ENCODE assay signal across 8 cellular contexts in genomic region chr19:11125994-11126685, GRCh38. TPM values are rescaled to one million over a fixed set of nuclear protein-coding genes. Genes with fewer than 3 reads are reported as not detected.
A peak's percentile ranks its signal among the peaks of the same experiment; 100 is the strongest.
DNase-seq lines count a peak whose midpoint lies in the region; ATAC-seq and TF ChIP-seq lines count a peak whose summit lies in the region.

No MANE protein-coding gene starts in this region.

- H3K27me3 Mint-ChIP-seq in CD8-positive, alpha-beta memory T cell = no peaks in the 10 kb centered on the region

- POLR2A ChIA-PET in CD8-positive, alpha-beta memory T cell (lab: Charles Lee) = interaction anchor here (0.6 to 0.8 kb wide), 5 partner anchors 30 to 163 kb away, joined by 3 read pairs; no protein-coding TSS in a partner anchor

- H3K36me3 ChIP-seq in CD8-positive, alpha-beta memory T cell (ENCODE audit: insufficient read depth, low read length) = peaks cover 23% of the 10 kb centered on the region
- H3K36me3 ChIP-seq in thoracic aorta = peaks cover 42% of the 10 kb centered on the region

- H3K27me3 ChIP-seq in CD8-positive, alpha-beta memory T cell (ENCODE audit: insufficient read depth, low read length, poor library complexity, severe bottlenecking) = no peaks in the 10 kb centered on the region
- no peaks in the 10 kb centered on the region for H3K27me3 ChIP-seq in thoracic aorta (replicated peaks; ENCODE audit: insufficient read depth)

- H3K4me1 ChIP-seq in CD8-positive, alpha-beta memory T cell (ENCODE audit: insufficient read depth, low read length) = peaks cover 3% of the 10 kb centered on the region
- H3K4me1 ChIP-seq in thoracic aorta (ENCODE audit: control insufficient read depth in 1 of 2, low read depth in 2 of 2) = peaks cover 2 to 8% of the 10 kb centered on the region in 2 donors

- CTCF ChIA-PET in CD8-positive, alpha-beta memory T cell (lab: Charles Lee) = interaction anchor here (0.6 to 4.2 kb wide), 24 partner anchors 10 to 357 kb away, joined by 3 to 55 read pairs (median 4); partner anchors contain the start of genes LDLR and SPC24

- H3K36me3 Mint-ChIP-seq in CD8-positive, alpha-beta memory T cell = peaks cover 3 to 39% (median 11%) of the 10 kb centered on the region in 3 donors

- TF ChIP-seq CTCF in fibroblast of villous mesenchyme (IDR thresholded peaks at IDR 0.05; ENCODE audit: insufficient read depth, low read depth, low read length) (peak; percentile 78), thoracic aorta (IDR thresholded peaks at IDR 0.05) (peak; percentile 78)

- H3K4me3 ChIP-seq in CD8-positive, alpha-beta memory T cell (ENCODE audit: low read length) = no peak overlapping the region
- no peak overlapping the region for H3K4me3 ChIP-seq in fibroblast of villous mesenchyme (ENCODE audit: low read depth, low read length)
- H3K4me3 ChIP-seq in thoracic aorta = no peak overlapping the region

- H3K27ac Mint-ChIP-seq in CD8-positive, alpha-beta memory T cell = peak overlapping the region in 5 of 8 donors; percentile 31 to 54 (median 47)

- no peaks in the 10 kb centered on the region for H3K9me3 Mint-ChIP-seq in CD8-positive, alpha-beta memory T cell

- peak; percentile 42 for ATAC-seq in thoracic aorta (ENCODE audit: insufficient number of reproducible peaks, low FRiP score, low read depth)
- no peak for ATAC-seq in HG02840 (IDR thresholded peaks at IDR 0.05; ENCODE audit: low FRiP score, unreplicated experiment)

- peak; percentile 53 to 84 (median 64) for DNase-seq in CD8-positive, alpha-beta memory T cell
- DNase-seq in HS-27A (ENCODE audit: low read depth) = peak; percentile 47
- DNase-seq in RPMI8226 = peak; percentile 85
- DNase-seq in activated T-helper 1 cell treated with anti-CD3 and anti-CD28 coated beads, Interleukin-2, amount 50 U/mL, for 16 hours (ENCODE audit: low read depth in 1 of 2, low spot score in 1 of 2) = peak; percentile 55 to 66
- peak; percentile 81 for DNase-seq in fibroblast of villous mesenchyme (ENCODE audit: low read depth)
- DNase-seq in occipital lobe (lab: John Stamatoyannopoulos, UW) = peak; percentile 29
- peak; percentile 41 for DNase-seq in thoracic aorta (ENCODE audit: low spot score)

- peaks cover 0 to 4% (median 1%) of the 10 kb centered on the region in 3 donors for H3K4me1 Mint-ChIP-seq in CD8-positive, alpha-beta memory T cell

- no peaks in the 10 kb centered on the region for H3K9me3 ChIP-seq in CD8-positive, alpha-beta memory T cell (ENCODE audit: low read length)
- H3K9me3 ChIP-seq in thoracic aorta = no peaks in the 10 kb centered on the region

- no peak overlapping the region for H3K4me3 Mint-ChIP-seq in CD8-positive, alpha-beta memory T cell

- no peak overlapping the region for H3K27ac ChIP-seq in CD8-positive, alpha-beta memory T cell (ENCODE audit: low read depth, low read length)
- H3K27ac ChIP-seq in thoracic aorta = peak overlapping the region; percentile 20 to 33

RNA-seq across cellular contexts. Expression of gene SPC24, which starts 29.4 kb away (rescaled TPM):
- 10 to 100 TPM; 35.3 to 37.2 TPM for total RNA-seq in CD8-positive, alpha-beta memory T cell
- not detected for polyA plus RNA-seq in CD8-positive, alpha-beta memory T cell
- 39.7 and 44.5 TPM in 2 replicates for total RNA-seq in fibroblast of villous mesenchyme
- total RNA-seq in occipital lobe = 6.4 TPM
- total RNA-seq in thoracic aorta = 1 to 10 TPM; 2.4 to 4.7 TPM

RNA-seq across cellular contexts. Expression of gene LDLR, which starts 36.9 kb away (rescaled TPM):
- total RNA-seq in CD8-positive, alpha-beta memory T cell = 10 to 100 TPM; 27.7 to 35.1 TPM
- 8.2 TPM for polyA plus RNA-seq in CD8-positive, alpha-beta memory T cell
- total RNA-seq in fibroblast of villous mesenchyme = 392 and 421 TPM in 2 replicates
- total RNA-seq in occipital lobe = 19.5 TPM
- total RNA-seq in thoracic aorta = 100 to 1,000 TPM in 1 of 2 donors, 10 to 100 TPM in 1; 39.8 to 108 TPM

Comparison
In these comparisons a context has a peak if more than half of its experiments do, and no peak if none do; other contexts are left out.
1. DNase-seq: peak in every context shown above with its lines; median percentile 85 in RPMI8226; 81 in fibroblast of villous mesenchyme; 64 in CD8-positive, alpha-beta memory T cell; 60 in activated T-helper 1 cell treated with anti-CD3 and anti-CD28 coated beads, Interleukin-2, amount 50 U/mL, for 16 hours; 47 in HS-27A; 41 in thoracic aorta; 29 in occipital lobe.